In the genomic region with DNA sequence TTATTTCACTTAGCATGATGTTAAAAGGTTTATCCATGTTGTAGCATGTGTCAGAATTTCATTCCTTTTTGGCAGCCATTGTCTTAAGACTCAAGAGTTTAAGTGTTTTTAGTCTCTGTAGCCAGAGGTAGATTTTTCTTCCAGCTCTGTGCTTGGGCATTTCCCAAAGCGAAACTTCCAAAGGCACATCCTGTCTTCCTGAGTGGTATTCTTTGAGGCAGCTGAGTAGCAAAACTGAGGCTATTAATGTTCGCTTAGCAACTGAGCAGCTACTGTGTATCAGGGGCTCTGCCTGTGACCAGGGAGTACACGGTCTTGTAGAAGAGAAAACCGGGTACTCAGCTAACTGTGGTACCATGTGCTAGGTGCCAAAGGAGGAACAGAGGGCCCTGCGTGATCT, we compare ENCODE assay signal across 17 cellular contexts. TPM values are rescaled to one million over a fixed set of nuclear protein-coding genes. Genes with fewer than 3 reads are reported as not detected.
A peak's percentile ranks its signal among the peaks of the same experiment; 100 is the strongest.
DNase-seq lines count a peak whose midpoint lies in the region; ATAC-seq and TF ChIP-seq lines count a peak whose summit lies in the region.
"Had no signal": no experiment of that assay in that cellular context is flagged by ENCODE, and none has a peak within 500 bp of the region (broad histone marks: within the 10 kb centered on the region; RNA-seq: fewer than 3 reads in every experiment).

No MANE protein-coding gene starts in this region.

- TF ChIP-seq CTCF in ascending aorta (IDR thresholded peaks at IDR 0.05) (no peak), lower lobe of right lung (IDR thresholded peaks at IDR 0.05) (no peak), sigmoid colon (IDR thresholded peaks at IDR 0.05) (no peak), natural killer cell (IDR thresholded peaks at IDR 0.05) (no peak)

- H3K9me3 Mint-ChIP-seq in CD4-positive, CD25-positive, alpha-beta regulatory T cell: no peaks in the 10 kb centered on the region
- no peaks in the 10 kb centered on the region for H3K9me3 Mint-ChIP-seq in natural killer cell
- H3K9me3 Mint-ChIP-seq in T-helper 2 cell treated with Interferon-gamma antibody and Interleukin-4, amounts not matched to agents 5 μg/mL and 100 μg/mL, for 36 hours: no peaks in the 10 kb centered on the region
- H3K9me3 Mint-ChIP-seq: CD8-positive, alpha-beta memory T cell; naive thymus-derived CD4-positive, alpha-beta T cell had no signal

- 84 to 93% methylated on average over 5 of the region's 5 CpGs for WGBS in sigmoid colon, 2 donors

- intact Hi-C loops in ascending aorta (cut with DNase I) (no loop called here), lower lobe of right lung (cut with DNase I) (no loop called here), sigmoid colon (cut with DNase I) (no loop called here), natural killer cell (cut with micrococcal nuclease) (no loop called here)

- H3K4me3 Mint-ChIP-seq in CD4-positive, CD25-positive, alpha-beta regulatory T cell: no peak overlapping the region
- no peak overlapping the region for H3K4me3 Mint-ChIP-seq in natural killer cell
- H3K4me3 Mint-ChIP-seq in T-helper 2 cell treated with Interferon-gamma antibody and Interleukin-4, amounts not matched to agents 5 μg/mL and 100 μg/mL, for 36 hours: no peak overlapping the region
- H3K4me3 Mint-ChIP-seq: activated CD8-positive, alpha-beta T cell treated with anti-CD3 and anti-CD28 coated beads, Interleukin-2, amount 10 ng/mL, durations not matched to agents 7 days and 5 days; CD8-positive, alpha-beta memory T cell; naive thymus-derived CD4-positive, alpha-beta T cell had no signal

- H3K4me1 ChIP-seq in CD4-positive, CD25-positive, alpha-beta regulatory T cell (ENCODE audit: control insufficient read depth, insufficient read depth, low read length, poor library complexity, severe bottlenecking): no peaks in the 10 kb centered on the region
- H3K4me1 ChIP-seq in ascending aorta: peaks cover 7 to 51% of the 10 kb centered on the region in 2 donors
- H3K4me1 ChIP-seq in lower lobe of right lung: peaks cover 36% of the 10 kb centered on the region
- peaks cover 0 to 92% (median 63%) of the 10 kb centered on the region in 4 donors for H3K4me1 ChIP-seq in sigmoid colon

- peaks cover 6% of the 10 kb centered on the region for H3K36me3 Mint-ChIP-seq in CD4-positive, CD25-positive, alpha-beta regulatory T cell
- H3K36me3 Mint-ChIP-seq in natural killer cell: no peaks in the 10 kb centered on the region
- peaks cover 4% of the 10 kb centered on the region for H3K36me3 Mint-ChIP-seq in T-helper 2 cell treated with Interferon-gamma antibody and Interleukin-4, amounts not matched to agents 5 μg/mL and 100 μg/mL, for 36 hours (ENCODE audit: low read depth)

- no peaks in the 10 kb centered on the region for H3K9me3 ChIP-seq in CD4-positive, CD25-positive, alpha-beta regulatory T cell (ENCODE audit: control insufficient read depth in 2 of 2, low read length in 2 of 2)
- H3K9me3 ChIP-seq in ascending aorta: no peaks in the 10 kb centered on the region
- H3K9me3 ChIP-seq in lower lobe of right lung: no peaks in the 10 kb centered on the region
- H3K9me3 ChIP-seq in sigmoid colon: no peaks in the 10 kb centered on the region
- H3K9me3 ChIP-seq: heart right ventricle, right atrium auricular region, thyroid gland had no signal

- H3K4me3 ChIP-seq in CD4-positive, CD25-positive, alpha-beta regulatory T cell (ENCODE audit: low read depth, low read length): no peak overlapping the region
- H3K4me3 ChIP-seq in ascending aorta: no peak overlapping the region
- no peak overlapping the region for H3K4me3 ChIP-seq in lower lobe of right lung
- no peak overlapping the region for H3K4me3 ChIP-seq in sigmoid colon
- H3K4me3 ChIP-seq: coronary artery, heart right ventricle, right atrium auricular region, thyroid gland had no signal

- no peaks in the 10 kb centered on the region for H3K36me3 ChIP-seq in CD4-positive, CD25-positive, alpha-beta regulatory T cell (ENCODE audit: control insufficient read depth, insufficient read depth, low read length)
- no peaks in the 10 kb centered on the region for H3K36me3 ChIP-seq in ascending aorta
- no peaks in the 10 kb centered on the region for H3K36me3 ChIP-seq in lower lobe of right lung
- no peaks in the 10 kb centered on the region for H3K36me3 ChIP-seq in sigmoid colon
- H3K36me3 ChIP-seq: heart right ventricle, right atrium auricular region, thyroid gland had no signal

- ATAC-seq in CD4-positive, CD25-positive, alpha-beta regulatory T cell (ENCODE audit: low read depth in 2 of 2): no peak
- ATAC-seq in lower lobe of right lung: no peak
- no peak for ATAC-seq in GM19397 (IDR thresholded peaks at IDR 0.05; ENCODE audit: unreplicated experiment)
- no peak for ATAC-seq in natural killer cell
- ATAC-seq: activated CD8-positive, alpha-beta T cell treated with anti-CD3 and anti-CD28 coated beads, Interleukin-2, amount 10 ng/mL, durations not matched to agents 7 days and 5 days; naive thymus-derived CD4-positive, alpha-beta T cell had no signal

- H3K4me1 Mint-ChIP-seq in CD4-positive, CD25-positive, alpha-beta regulatory T cell: peaks cover 16 to 33% (median 24%) of the 10 kb centered on the region in 4 donors
- H3K4me1 Mint-ChIP-seq in natural killer cell: peaks cover 43 to 47% of the 10 kb centered on the region in 2 donors
- H3K4me1 Mint-ChIP-seq in T-helper 2 cell treated with Interferon-gamma antibody and Interleukin-4, amounts not matched to agents 5 μg/mL and 100 μg/mL, for 36 hours (ENCODE audit: low read depth): peaks cover 12% of the 10 kb centered on the region

- no peak for TF ChIP-seq POLR2A in sigmoid colon (IDR thresholded peaks at IDR 0.05)

- peak overlapping the region; percentile 9 to 35 (median 23) for H3K27ac Mint-ChIP-seq in CD4-positive, CD25-positive, alpha-beta regulatory T cell
- peak overlapping the region in 1 of 2 donors; percentile 3 for H3K27ac Mint-ChIP-seq in natural killer cell
- H3K27ac Mint-ChIP-seq in T-helper 2 cell treated with Interferon-gamma antibody and Interleukin-4, amounts not matched to agents 5 μg/mL and 100 μg/mL, for 36 hours: no peak overlapping the region
- H3K27ac Mint-ChIP-seq: activated CD8-positive, alpha-beta T cell treated with anti-CD3 and anti-CD28 coated beads, Interleukin-2, amount 10 ng/mL, durations not matched to agents 7 days and 5 days had no signal

- no peak overlapping the region for H3K27ac ChIP-seq in CD4-positive, CD25-positive, alpha-beta regulatory T cell (ENCODE audit: insufficient read depth, low read length, poor library complexity, severe bottlenecking)
- peak overlapping the region; percentile 68 to 78 for H3K27ac ChIP-seq in ascending aorta
- peak overlapping the region; percentile 14 for H3K27ac ChIP-seq in lower lobe of right lung
- H3K27ac ChIP-seq in sigmoid colon: peak overlapping the region; percentile 62 to 90 (median 84)
- H3K27ac ChIP-seq: right atrium auricular region had no signal

- H3K27me3 ChIP-seq in CD4-positive, CD25-positive, alpha-beta regulatory T cell (ENCODE audit: control insufficient read depth, insufficient read depth, low read length): no peaks in the 10 kb centered on the region
- H3K27me3 ChIP-seq in ascending aorta (no peaks in the 10 kb centered on the region), lower lobe of right lung (ENCODE audit: low read depth) (no peaks in the 10 kb centered on the region), sigmoid colon (no peaks in the 10 kb centered on the region)
- H3K27me3 ChIP-seq: heart right ventricle, right atrium auricular region, thyroid gland had no signal

- no peak for TF ChIP-seq EP300 in sigmoid colon (IDR thresholded peaks at IDR 0.05)

- no peaks in the 10 kb centered on the region for H3K27me3 Mint-ChIP-seq in CD4-positive, CD25-positive, alpha-beta regulatory T cell
- H3K27me3 Mint-ChIP-seq in natural killer cell (ENCODE audit: low read depth in 2 of 2): no peaks in the 10 kb centered on the region
- H3K27me3 Mint-ChIP-seq in T-helper 2 cell treated with Interferon-gamma antibody and Interleukin-4, amounts not matched to agents 5 μg/mL and 100 μg/mL, for 36 hours (ENCODE audit: low read depth): no peaks in the 10 kb centered on the region
- H3K27me3 Mint-ChIP-seq: CD8-positive, alpha-beta memory T cell; naive thymus-derived CD4-positive, alpha-beta T cell had no signal

- no peak for DNase-seq in CD4-positive, CD25-positive, alpha-beta regulatory T cell
- DNase-seq in ascending aorta (ENCODE audit: low spot score in 2 of 2) (no peak), lower lobe of right lung (no peak), sigmoid colon (no peak), HT-29 (ENCODE audit: low spot score) (no peak), natural killer cell (no peak)
- no peak for DNase-seq in T-helper 2 cell treated with Interferon-gamma antibody and Interleukin-4, amounts not matched to agents 5 μg/mL and 100 μg/mL, for 36 hours (ENCODE audit: low spot score)
- DNase-seq: activated CD8-positive, alpha-beta T cell treated with anti-CD3 and anti-CD28 coated beads, Interleukin-2, amount 10 ng/mL, durations not matched to agents 7 days and 5 days; CD8-positive, alpha-beta memory T cell; heart right ventricle; naive thymus-derived CD4-positive, alpha-beta T cell; NCI-H1694; NCI-H524 treated with DMSO at 0.1 percent for 48 hours; thyroid gland had no signal

RNA-seq across cellular contexts. Expression of gene ETV6, which starts 51.9 kb away (rescaled TPM):
- 62.5 TPM for total RNA-seq in CD4-positive, CD25-positive, alpha-beta regulatory T cell
- polyA plus RNA-seq in CD4-positive, CD25-positive, alpha-beta regulatory T cell: 1 to 10 TPM; 2.5 to 4.2 (median 3.5) TPM
- total RNA-seq in ascending aorta (21.6 TPM), lower lobe of right lung (48.4 TPM), sigmoid colon (10 to 100 TPM; 15.7 to 35.2 (median 23.6) TPM), natural killer cell (10 to 100 TPM; 38.9 to 49.5 (median 40.6) TPM)
- 10 to 100 TPM in 2 of 3 donors, 1 to 10 TPM in 1; 8.4 to 17.3 (median 13.4) TPM for polyA plus RNA-seq in sigmoid colon
- 16.5 and 16.8 TPM in 2 replicates for total RNA-seq in HT-29 (2014; rRNA removed; shearing (Covaris generic))
